ENCODE assay signal across 18 cellular contexts in the genomic region with DNA sequence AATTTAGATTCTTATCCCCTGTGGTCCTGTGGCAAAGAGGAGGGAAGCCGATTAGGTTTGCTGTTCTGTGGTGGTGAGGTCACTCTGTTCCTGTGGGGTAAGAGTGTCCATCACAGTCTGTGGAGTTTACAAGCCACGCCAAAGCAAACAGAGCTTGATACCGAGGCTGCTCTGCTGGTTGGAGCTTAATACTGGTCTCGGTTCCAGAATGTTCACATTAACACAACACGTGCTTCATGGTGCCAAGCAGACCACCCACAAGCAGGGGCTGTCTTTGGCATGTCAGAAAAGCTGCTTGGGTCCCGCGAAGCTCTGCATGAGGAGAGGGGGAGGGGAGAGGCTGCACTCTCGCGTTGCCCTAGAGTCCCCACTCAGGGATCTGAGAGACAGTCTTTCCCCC. TPM values are rescaled to one million over a fixed set of nuclear protein-coding genes. Genes with fewer than 3 reads are reported as not detected.
DNase-seq lines count a peak whose midpoint lies in the region; ATAC-seq and TF ChIP-seq lines count a peak whose summit lies in the region.
"Had no signal": no experiment of that assay in that cellular context is flagged by ENCODE, and none has a peak within 500 bp of the region (broad histone marks: within the 10 kb centered on the region; RNA-seq: fewer than 3 reads in every experiment).

No MANE protein-coding gene starts in this region.

- no peak overlapping the region for H2BK20ac ChIP-seq in H9 (ENCODE audit: low read depth, low read length, poor library complexity, severe bottlenecking)

- no peak for TF ChIP-seq POLR2A in body of pancreas (IDR thresholded peaks at IDR 0.05)

- no peak overlapping the region for H2AFZ ChIP-seq in H9 (ENCODE audit: low read length)

- ATAC-seq in CD4-positive, CD25-positive, alpha-beta regulatory T cell (ENCODE audit: low read depth in 2 of 2): no peak
- peak; percentile 38 for ATAC-seq in body of pancreas
- ATAC-seq in memory B cell (ENCODE audit: low read depth): no peak
- no peak for ATAC-seq in GM21528 (IDR thresholded peaks at IDR 0.05; ENCODE audit: low FRiP score, unreplicated experiment)
- ATAC-seq in GM21360 (IDR thresholded peaks at IDR 0.05; ENCODE audit: unreplicated experiment): no peak
- ATAC-seq: activated T-helper 17 cell treated with anti-CD3 and anti-CD28 coated beads, Interleukin-2, amount 50 U/mL, for 72 hours; effector memory CD8-positive, alpha-beta T cell had no signal

- no peak overlapping the region for H3T11ph ChIP-seq in H9 (ENCODE audit: low read length)

- no peak overlapping the region for H3K18ac ChIP-seq in H9 (ENCODE audit: insufficient read length, low read depth, low read length)

- peaks cover 18% of the 10 kb centered on the region; the same call in 1 of the 2 replicates for H3K79me2 ChIP-seq in H9 (ENCODE audit: insufficient read depth, low read length)

- H3K4me3 Mint-ChIP-seq in CD4-positive, CD25-positive, alpha-beta regulatory T cell: no peak overlapping the region
- no peak overlapping the region for H3K4me3 Mint-ChIP-seq in H9
- no peak overlapping the region for H3K4me3 Mint-ChIP-seq in memory B cell
- H3K4me3 Mint-ChIP-seq: activated CD4-positive, alpha-beta T cell treated with anti-CD3 and anti-CD28 coated beads, Interleukin-2, amount 10 ng/mL, durations not matched to agents 7 days and 5 days; activated T-helper 17 cell treated with anti-CD3 and anti-CD28 coated beads, Interleukin-2, amount 50 U/mL, for 72 hours; CD14-positive monocyte; effector memory CD8-positive, alpha-beta T cell; T-helper 1 cell treated with Interleukin-12 subunit alpha and Interleukin-12 subunit beta and Interleukin-4 antibody, amounts not matched to agents 30 μg/mL and 1 μg/mL, for 36 hours had no signal

- H2BK12ac ChIP-seq in H9 (ENCODE audit: insufficient read length, low read depth, low read length): no peak overlapping the region

- no peaks in the 10 kb centered on the region for H3K9me3 ChIP-seq in CD4-positive, CD25-positive, alpha-beta regulatory T cell (ENCODE audit: control insufficient read depth in 2 of 2, low read length in 2 of 2)
- H3K9me3 ChIP-seq in H9 (ENCODE audit: control insufficient read depth, low read depth, low read length) (no peaks in the 10 kb centered on the region), body of pancreas (no peaks in the 10 kb centered on the region)
- H3K9me3 ChIP-seq: breast epithelium had no signal

- intact Hi-C loops in body of pancreas (cut with DNase I): no loop called here

- H3K36me3 ChIP-seq in CD4-positive, CD25-positive, alpha-beta regulatory T cell (ENCODE audit: control insufficient read depth, insufficient read depth, low read length): peaks cover 53% of the 10 kb centered on the region
- peaks cover 0 to 4% of the 10 kb centered on the region in 2 donors for H3K36me3 ChIP-seq in body of pancreas (replicated peaks in 1 of 2; ENCODE audit: insufficient read depth in 1 of 2, low read depth in 2 of 2)
- H3K36me3 ChIP-seq: breast epithelium had no signal

- no peaks in the 10 kb centered on the region for H3K23me2 ChIP-seq in H9 (ENCODE audit: insufficient read length, low read depth, low read length, poor library complexity, severe bottlenecking)

- no peak overlapping the region for H3K9ac ChIP-seq in H9 (ENCODE audit: extremely low read depth, insufficient read length, low read length)

- H3K27me3 ChIP-seq in CD4-positive, CD25-positive, alpha-beta regulatory T cell (ENCODE audit: control insufficient read depth, insufficient read depth, low read length): no peaks in the 10 kb centered on the region
- H3K27me3 ChIP-seq in H9 (ENCODE audit: insufficient read depth, low read length): no peaks in the 10 kb centered on the region
- H3K27me3 ChIP-seq in body of pancreas: no peaks in the 10 kb centered on the region
- H3K27me3 ChIP-seq: breast epithelium had no signal

- H3K4ac ChIP-seq in H9 (ENCODE audit: low read depth, low read length): no peak overlapping the region

- H4K5ac ChIP-seq in H9 (ENCODE audit: insufficient read length, low read depth, low read length): no peak overlapping the region

- H3K4me1 ChIP-seq in CD4-positive, CD25-positive, alpha-beta regulatory T cell (ENCODE audit: control insufficient read depth, insufficient read depth, low read length, poor library complexity, severe bottlenecking): peaks cover 5% of the 10 kb centered on the region
- no peaks in the 10 kb centered on the region; the same call in 1 of the 2 replicates for H3K4me1 ChIP-seq in H9 (ENCODE audit: insufficient read depth, low read length)
- H3K4me1 ChIP-seq in body of pancreas: peaks cover 7% of the 10 kb centered on the region
- H3K4me1 ChIP-seq: breast epithelium had no signal

- H4K91ac ChIP-seq in H9 (ENCODE audit: insufficient read length, low read depth, low read length): no peak overlapping the region

- H3K36me3 Mint-ChIP-seq in CD4-positive, CD25-positive, alpha-beta regulatory T cell: peaks cover 43% of the 10 kb centered on the region
- H3K36me3 Mint-ChIP-seq in H9 (ENCODE audit: insufficient read depth in 1 of 3, low read depth in 3 of 3): peaks cover 46 to 79% (median 76%) of the 10 kb centered on the region in 3 experiments
- peaks cover 12% of the 10 kb centered on the region for H3K36me3 Mint-ChIP-seq in memory B cell

- no peaks in the 10 kb centered on the region for H3K9me3 Mint-ChIP-seq in CD4-positive, CD25-positive, alpha-beta regulatory T cell
- no peaks in the 10 kb centered on the region for H3K9me3 Mint-ChIP-seq in H9
- H3K9me3 Mint-ChIP-seq in memory B cell: no peaks in the 10 kb centered on the region
- H3K9me3 Mint-ChIP-seq: activated CD4-positive, alpha-beta T cell treated with anti-CD3 and anti-CD28 coated beads, Interleukin-2, amount 10 ng/mL, durations not matched to agents 7 days and 5 days; activated T-helper 17 cell treated with anti-CD3 and anti-CD28 coated beads, Interleukin-2, amount 50 U/mL, for 72 hours; CD14-positive monocyte; effector memory CD8-positive, alpha-beta T cell; T-helper 1 cell treated with Interleukin-12 subunit alpha and Interleukin-12 subunit beta and Interleukin-4 antibody, amounts not matched to agents 30 μg/mL and 1 μg/mL, for 36 hours had no signal

- H2AK5ac ChIP-seq in H9 (ENCODE audit: insufficient read length, low read length): no peak overlapping the region

- H3K14ac ChIP-seq in H9 (ENCODE audit: insufficient read depth, low read length): no peak overlapping the region

- peaks cover 7% of the 10 kb centered on the region for H3K79me1 ChIP-seq in H9 (ENCODE audit: insufficient read depth, low read depth, low read length, poor library complexity, severe bottlenecking)

- H3K4me2 ChIP-seq in H9 (ENCODE audit: insufficient read depth, insufficient read length, low read length): no peak overlapping the region

- H3K27ac Mint-ChIP-seq in CD4-positive, CD25-positive, alpha-beta regulatory T cell: peak overlapping the region in 2 of 3 donors; percentile 5 to 32
- H3K27ac Mint-ChIP-seq in H9 (peak overlapping the region; percentile 34 to 85 (median 70); a peak in 5 of 7 replicates), memory B cell (peak overlapping the region; percentile 25)
- H3K27ac Mint-ChIP-seq: activated CD4-positive, alpha-beta T cell treated with anti-CD3 and anti-CD28 coated beads, Interleukin-2, amount 10 ng/mL, durations not matched to agents 7 days and 5 days; activated T-helper 17 cell treated with anti-CD3 and anti-CD28 coated beads, Interleukin-2, amount 50 U/mL, for 72 hours; T-helper 1 cell treated with Interleukin-12 subunit alpha and Interleukin-12 subunit beta and Interleukin-4 antibody, amounts not matched to agents 30 μg/mL and 1 μg/mL, for 36 hours had no signal

- H3K27me3 Mint-ChIP-seq in CD4-positive, CD25-positive, alpha-beta regulatory T cell: no peaks in the 10 kb centered on the region
- H3K27me3 Mint-ChIP-seq in H9 (ENCODE audit: low read depth) (no peaks in the 10 kb centered on the region), memory B cell (no peaks in the 10 kb centered on the region)
- H3K27me3 Mint-ChIP-seq: activated CD4-positive, alpha-beta T cell treated with anti-CD3 and anti-CD28 coated beads, Interleukin-2, amount 10 ng/mL, durations not matched to agents 7 days and 5 days; activated T-helper 17 cell treated with anti-CD3 and anti-CD28 coated beads, Interleukin-2, amount 50 U/mL, for 72 hours; effector memory CD8-positive, alpha-beta T cell had no signal

- H2BK15ac ChIP-seq in H9 (ENCODE audit: low read depth, low read length): no peak overlapping the region

- no peak overlapping the region for H2BK120ac ChIP-seq in H9 (ENCODE audit: low read depth, low read length, poor library complexity, severe bottlenecking)

- DNase-seq in CD4-positive, CD25-positive, alpha-beta regulatory T cell: no peak
- no peak for DNase-seq in H9
- DNase-seq in body of pancreas: no peak
- DNase-seq in memory B cell (ENCODE audit: low spot score in 2 of 2): no peak
- DNase-seq in activated CD4-positive, alpha-beta T cell treated with anti-CD3 and anti-CD28 coated beads for 1 hour: no peak
- DNase-seq in NOMO-1 treated with dmso at 0.1 percent for 144 hours (lab: John Stamatoyannopoulos, UW; ENCODE audit: unreplicated experiment): no peak
- DNase-seq: activated CD4-positive, alpha-beta T cell treated with anti-CD3 and anti-CD28 coated beads, Interleukin-2, amount 10 ng/mL, durations not matched to agents 7 days and 5 days; effector memory CD8-positive, alpha-beta T cell; Kasumi-1; NCI-H187; NCI-H69; stimulated activated CD4-positive, alpha-beta T cell treated with anti-CD3 and anti-CD28 coated beads, Interleukin-2, amount 100 ng/mL, for 48 hours had no signal

- no peak overlapping the region for H4K8ac ChIP-seq in H9 (replicated peaks; ENCODE audit: insufficient read length, low read depth, low read length)

- H3K27ac ChIP-seq in CD4-positive, CD25-positive, alpha-beta regulatory T cell (ENCODE audit: insufficient read depth, low read length, poor library complexity, severe bottlenecking): no peak overlapping the region
- peak overlapping the region; percentile 10 for H3K27ac ChIP-seq in H9 (ENCODE audit: insufficient read length, low read depth, low read length)
- H3K27ac ChIP-seq in body of pancreas: peak overlapping the region in 1 of 4 donors; percentile 12
- H3K27ac ChIP-seq: breast epithelium had no signal

- peaks cover 2% of the 10 kb centered on the region for H4K20me1 ChIP-seq in H9 (ENCODE audit: control insufficient read depth, insufficient read depth, insufficient read length)

- WGBS in H9 (ENCODE audit: extremely low coverage, insufficient read length, low lambda C conversion rate): no CpG with 5 or more reads among the region's 9 CpGs
- WGBS in body of pancreas, 2 donors: 48% methylated on average over 9 of the region's 9 CpGs

- no peak overlapping the region for H3K23ac ChIP-seq in H9 (ENCODE audit: insufficient read length, low read depth, low read length)

- no peak overlapping the region for H2BK5ac ChIP-seq in H9 (ENCODE audit: insufficient read length, low read length)

- H3K56ac ChIP-seq in H9 (ENCODE audit: insufficient read length, low read depth, low read length): no peak overlapping the region

- H3K4me1 Mint-ChIP-seq in CD4-positive, CD25-positive, alpha-beta regulatory T cell: peaks cover 14 to 29% (median 20%) of the 10 kb centered on the region in 4 donors
- peaks cover 16 to 24% of the 10 kb centered on the region in 2 experiments for H3K4me1 Mint-ChIP-seq in H9
- H3K4me1 Mint-ChIP-seq in memory B cell: peaks cover 5% of the 10 kb centered on the region

- no peak for TF ChIP-seq CTCF in H9 (conservative IDR thresholded peaks at IDR 0.05)
- no peak for TF ChIP-seq CTCF in body of pancreas (IDR thresholded peaks at IDR 0.05)

- H3K4me3 ChIP-seq in CD4-positive, CD25-positive, alpha-beta regulatory T cell (ENCODE audit: low read depth, low read length): no peak overlapping the region
- no peak overlapping the region for H3K4me3 ChIP-seq in body of pancreas
- H3K4me3 ChIP-seq: breast epithelium had no signal

RNA-seq across cellular contexts. Expression of a gene that starts 47.5 kb away (rescaled TPM):
- 250 TPM for total RNA-seq in CD4-positive, CD25-positive, alpha-beta regulatory T cell
- 100 to 1,000 TPM; 115 to 123 (median 119) TPM for polyA plus RNA-seq in CD4-positive, CD25-positive, alpha-beta regulatory T cell
- total RNA-seq in H9 (2021): 215 and 216 TPM in 2 replicates
- total RNA-seq in body of pancreas: 10 to 100 TPM; 26.5 to 32.0 TPM

Comparison
In these comparisons a context has a peak if more than half of its experiments do, and no peak if none do; other contexts are left out.
1. H3K27ac Mint-ChIP-seq: peak in every context shown above with its lines; median percentile 70 in H9; 25 in memory B cell; 18 in CD4-positive, CD25-positive, alpha-beta regulatory T cell.